In genomic region chr6:26331809-26332226, GRCh38 we compare ENCODE assay signal across 9 cellular contexts.
DNase-seq lines count a peak whose midpoint lies in the region; ATAC-seq, FAIRE-seq and TF ChIP-seq lines count a peak whose summit lies in the region.
"Had no signal": no experiment of that assay in that cellular context is flagged by ENCODE, and none has a peak within 500 bp of the region (broad histone marks: within the 10 kb centered on the region; RNA-seq: fewer than 3 reads in every experiment).

No MANE protein-coding gene starts in this region.

- ATAC-seq in RWPE2 (ENCODE audit: low read depth): no peak

- H3K36me3 ChIP-seq in RWPE2 (ENCODE audit: low read depth): no peaks in the 10 kb centered on the region
- H3K36me3 ChIP-seq: tibial artery had no signal

- H3K4me3 ChIP-seq in RWPE2 (ENCODE audit: severe bottlenecking) (peak overlapping the region; percentile 56), choroid plexus epithelial cell (ENCODE audit: low read depth, low read length) (peak overlapping the region; percentile 58)
- H3K4me3 ChIP-seq: tibial artery had no signal

- H3K27ac ChIP-seq in RWPE2 (ENCODE audit: poor library complexity, severe bottlenecking): no peak overlapping the region
- H3K27ac ChIP-seq: tibial artery had no signal

- no peaks in the 10 kb centered on the region for H3K27me3 ChIP-seq in RWPE2 (ENCODE audit: insufficient read depth, poor library complexity, severe bottlenecking)

- no peaks in the 10 kb centered on the region for H3K9me3 ChIP-seq in RWPE2 (ENCODE audit: severe bottlenecking)
- H3K9me3 ChIP-seq: tibial artery had no signal

- TF ChIP-seq CTCF in RWPE2 (IDR thresholded peaks at IDR 0.05; ENCODE audit: poor library complexity, severe bottlenecking) (no peak), choroid plexus epithelial cell (conservative IDR thresholded peaks at IDR 0.05; ENCODE audit: low read depth, low read length) (no peak)

- FAIRE-seq in GM18507 (lab: Jason Lieb, UNC): peak; percentile 64
- FAIRE-seq in RCC 7860 (lab: Jason Lieb, UNC): no peak
- FAIRE-seq: TTC549 had no signal

- peaks cover 18% of the 10 kb centered on the region for H3K4me1 ChIP-seq in RWPE2 (ENCODE audit: insufficient read depth, poor library complexity, severe bottlenecking)

- DNase-seq in GM18507 (ENCODE audit: extremely low spot score, insufficient read length, low read depth) (no peak), RWPE2 (ENCODE audit: low spot score) (no peak), choroid plexus epithelial cell (ENCODE audit: low read depth) (no peak), retina (peak; percentile 74), dedifferentiated amniotic fluid mesenchymal stem cell (ENCODE audit: extremely low spot score) (no peak), RCC 7860 (ENCODE audit: low spot score) (no peak), NCI-H1105 (lab: John Stamatoyannopoulos, UW) (no peak)
- DNase-seq: tibial artery had no signal
